Comparison of ENCODE assay signal across 26 cellular contexts in genomic region chr16:65113441-65113840, GRCh38. TPM values are rescaled to one million over a fixed set of nuclear protein-coding genes. Genes with fewer than 3 reads are reported as not detected.
"Had no signal": no experiment of that assay in that cellular context is flagged by ENCODE, and none has a peak within 500 bp of the region (broad histone marks: within the 10 kb centered on the region; RNA-seq: fewer than 3 reads in every experiment).

No MANE protein-coding gene starts in this region.

- DNase-seq: activated CD4-positive, alpha-beta T cell treated with anti-CD3 and anti-CD28 coated beads for 36 hours; activated CD4-positive, alpha-beta T cell treated with anti-CD3 and anti-CD28 coated beads, Interleukin-2, amount 10 ng/mL, durations not matched to agents 7 days and 5 days; activated CD4-positive, alpha-beta T cell treated with anti-CD3 and anti-CD28 coated beads, Interleukin-2, amount 50 U/mL, for 48 hours; activated CD8-positive, alpha-beta T cell treated with anti-CD3 and anti-CD28 coated beads, Interleukin-2, amount 10 ng/mL, durations not matched to agents 7 days and 5 days; activated gamma-delta T cell; activated naive CD4-positive, alpha-beta T cell treated with Interleukin-2 at 50 U/mL for 16 hours; activated naive CD8-positive, alpha-beta T cell treated with anti-CD3 and anti-CD28 coated beads, Interleukin-2, amount 10 ng/mL, durations not matched to agents 7 days and 5 days; activated T-cell treated with anti-CD3 and anti-CD28 coated beads, Interleukin-2, amount 50 U/mL, for 24 hours; caudate nucleus; NCI-H1092 treated with DMSO at 0.1 percent for 48 hours; NCI-H1417; NCI-H146; NCI-H187; NCI-H2029 treated with DMSO at 0.1 percent for 48 hours; NCI-H2107; NCI-H2171; NCI-H510A; PC-9; SIG-M5 had no signal

- H3K4me3 ChIP-seq: PC-9 had no signal

- ATAC-seq: activated CD4-positive, alpha-beta T cell treated with anti-CD3 and anti-CD28 coated beads for 36 hours; activated CD4-positive, CD25-positive, alpha-beta regulatory T cell treated with anti-CD3 and anti-CD28 coated beads, Interleukin-2, amount 50 U/mL, for 24 hours; activated CD8-positive, alpha-beta T cell treated with anti-CD3 and anti-CD28 coated beads, Interleukin-2, amount 10 ng/mL, durations not matched to agents 7 days and 5 days; Right ventricle myocardium inferior; WTC11 had no signal

- H3K4me2 ChIP-seq: KMS-11, PC-9 had no signal

- H3K9ac ChIP-seq: KMS-11 had no signal

- H2AFZ ChIP-seq: PC-9 had no signal

- H3K27ac ChIP-seq: KMS-11, PC-9, RWPE1 had no signal

RNA-seq across cellular contexts. Expression of gene CDH11, which starts 8.4 kb away (rescaled TPM):
- total RNA-seq: activated CD4-positive, alpha-beta T cell treated with anti-CD3 and anti-CD28 coated beads for 36 hours; activated CD4-positive, alpha-beta T cell treated with anti-CD3 and anti-CD28 coated beads, Interleukin-2, amount 10 ng/mL, durations not matched to agents 7 days and 5 days; activated CD8-positive, alpha-beta T cell treated with anti-CD3 and anti-CD28 coated beads, Interleukin-2, amount 10 ng/mL, durations not matched to agents 7 days and 5 days; activated naive CD8-positive, alpha-beta T cell treated with anti-CD3 and anti-CD28 coated beads, Interleukin-2, amount 10 ng/mL, durations not matched to agents 7 days and 5 days; activated T-helper 2 cell treated with anti-CD3 and anti-CD28 coated beads, Interferon-gamma antibody, Interleukin-2, Interleukin-4, amounts not matched to agents 10 μg/mL and 5 μg/mL and 100 μg/mL, durations not matched to agents 14 hours and 24 hours and 36 hours; PC-9; SK-MEL-5 had no signal
